In the genomic region with DNA sequence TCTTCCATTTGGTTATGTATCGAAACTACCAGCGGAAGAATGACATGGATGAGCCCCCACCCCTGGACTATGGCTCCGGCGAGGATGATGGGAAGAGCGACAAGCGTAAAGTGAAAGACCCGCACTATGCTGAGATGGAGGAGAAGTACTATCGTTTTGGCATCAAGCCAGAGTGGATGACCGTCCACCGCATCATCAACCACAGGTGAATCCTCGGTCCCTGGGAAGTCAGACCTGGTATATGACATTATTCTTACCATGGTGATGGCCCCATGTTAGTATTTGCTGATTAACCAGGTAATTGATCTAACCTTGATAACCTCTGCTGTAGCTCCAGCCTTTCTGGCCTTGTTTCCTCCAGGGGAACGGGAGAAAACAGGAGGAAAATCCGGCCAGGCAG, we compare ENCODE assay signal across 17 cellular contexts. TPM values are rescaled to one million over a fixed set of nuclear protein-coding genes. Genes with fewer than 3 reads are reported as not detected.
DNase-seq lines count a peak whose midpoint lies in the region; ATAC-seq and TF ChIP-seq lines count a peak whose summit lies in the region.
"Had no signal": no experiment of that assay in that cellular context is flagged by ENCODE, and none has a peak within 500 bp of the region (broad histone marks: within the 10 kb centered on the region; RNA-seq: fewer than 3 reads in every experiment).

No MANE protein-coding gene starts in this region.

- H2AK9ac ChIP-seq in IMR-90 (replicated peaks; ENCODE audit: low read depth, low read length, poor library complexity), result no peak overlapping the region

- H3K4me1 ChIP-seq in IMR-90 (ENCODE audit: control insufficient read depth, insufficient read depth, low read length) (no peaks in the 10 kb centered on the region), osteoblast (ENCODE audit: insufficient read depth, low read length) (peaks cover 3% of the 10 kb centered on the region)
- H3K4me1 ChIP-seq: BLaER1, transverse colon had no signal

- no peak for DNase-seq in activated CD4-positive, alpha-beta T cell treated with anti-CD3 and anti-CD28 coated beads, Interleukin-2, amount 10 ng/mL, durations not matched to agents 24 days and 14 days
- DNase-seq in activated CD4-positive, alpha-beta T cell treated with anti-CD3 and anti-CD28 coated beads, Interleukin-2, amount 50 U/mL, for 48 hours, result no peak
- peak; percentile 12 for DNase-seq in IMR-90
- no peak for DNase-seq in osteoblast (ENCODE audit: insufficient read length, low spot score, missing footprints)
- DNase-seq in SIG-M5 (lab: John Stamatoyannopoulos, UW), result no peak
- DNase-seq in NCI-H2029 treated with DMSO at 0.1 percent for 48 hours (lab: John Stamatoyannopoulos, UW), result no peak
- DNase-seq: activated CD8-positive, alpha-beta memory T cell treated with anti-CD3 and anti-CD28 coated beads for 24 hours; activated effector memory CD4-positive, alpha-beta T cell treated with Interleukin-2 at 50 U/mL for 16 hours; kidney; natural killer cell; NCI-H1105 had no signal

- H3K27ac Mint-ChIP-seq in activated CD4-positive, alpha-beta T cell treated with anti-CD3 and anti-CD28 coated beads, Interleukin-2, amount 10 ng/mL, durations not matched to agents 24 days and 14 days, result peak overlapping the region; percentile 2

- no peak overlapping the region for H3K9ac ChIP-seq in IMR-90 (ENCODE audit: low read depth, low read length)
- H3K9ac ChIP-seq: BLaER1 had no signal

- H3K9me3 ChIP-seq in IMR-90 (ENCODE audit: control insufficient read depth, insufficient read depth, low read length), result no peaks in the 10 kb centered on the region
- no peaks in the 10 kb centered on the region for H3K9me3 ChIP-seq in osteoblast (ENCODE audit: low read depth, low read length)
- H3K9me3 ChIP-seq: BLaER1, transverse colon had no signal

- TF ChIP-seq POLR2A in IMR-90 (IDR thresholded peaks at IDR 0.05; ENCODE audit: low read depth, low read length), result no peak

- TF ChIP-seq CTCF in IMR-90 (conservative IDR thresholded peaks at IDR 0.05; ENCODE audit: low read depth, low read length) (no peak), osteoblast (IDR thresholded peaks at IDR 0.05; ENCODE audit: extremely low read depth, low read depth, low read length) (no peak)

- no peak overlapping the region for H2BK15ac ChIP-seq in IMR-90 (ENCODE audit: low read depth, low read length)

- no peak overlapping the region for H3K23ac ChIP-seq in IMR-90 (ENCODE audit: low read depth, low read length)

- H3K4me1 Mint-ChIP-seq in activated CD4-positive, alpha-beta T cell treated with anti-CD3 and anti-CD28 coated beads, Interleukin-2, amount 10 ng/mL, durations not matched to agents 24 days and 14 days, result peaks cover 19% of the 10 kb centered on the region

- dilution Hi-C loops in IMR-90 (cut with HindIII; ENCODE audit: low sequenced_read_pairs, unreplicated experiment), result no loop called here

- ATAC-seq in IMR-90 (ENCODE audit: low read depth), result no peak
- ATAC-seq in GM18909 (IDR thresholded peaks at IDR 0.05; ENCODE audit: poor library complexity, unreplicated experiment), result no peak

- H4K20me1 ChIP-seq in IMR-90 (ENCODE audit: insufficient read depth, low read length), result peaks cover 3% of the 10 kb centered on the region; the same call in 1 of the 2 replicates
- no peaks in the 10 kb centered on the region for H4K20me1 ChIP-seq in osteoblast (ENCODE audit: insufficient read depth, low read length)

- in situ Hi-C loops in IMR-90 (cut with MboI; ENCODE audit: low sequenced_read_pairs), result loop anchor here (5.0 kb wide), 1 partner anchor 35 kb away; no protein-coding TSS in a partner anchor

- no peak overlapping the region for H2BK5ac ChIP-seq in IMR-90 (ENCODE audit: low read depth, low read length, poor library complexity, severe bottlenecking)

- no TSS peak for BruUV-seq in IMR-90 (replicated peaks; lab: Mats Ljungman, UMichigan)

- H2AK5ac ChIP-seq in IMR-90 (ENCODE audit: low read depth, low read length), result no peak overlapping the region

- no peak for TF ChIP-seq RAD21 in IMR-90 (IDR thresholded peaks at IDR 0.05; ENCODE audit: low read length)

- no peak overlapping the region for H3K4me3 Mint-ChIP-seq in activated CD4-positive, alpha-beta T cell treated with anti-CD3 and anti-CD28 coated beads, Interleukin-2, amount 10 ng/mL, durations not matched to agents 24 days and 14 days
- H3K4me3 Mint-ChIP-seq: natural killer cell, T-cell had no signal

- H3K4me3 ChIP-seq in IMR-90 (ENCODE audit: insufficient read depth, low read depth, low read length), result no peak overlapping the region
- no peak overlapping the region for H3K4me3 ChIP-seq in osteoblast (ENCODE audit: insufficient read depth, low read length)
- H3K4me3 ChIP-seq: BLaER1, hepatocyte, transverse colon had no signal

- peaks cover 78% of the 10 kb centered on the region for H3K36me3 Mint-ChIP-seq in activated CD4-positive, alpha-beta T cell treated with anti-CD3 and anti-CD28 coated beads, Interleukin-2, amount 10 ng/mL, durations not matched to agents 24 days and 14 days (ENCODE audit: low read depth)

- no peak overlapping the region for H3K4me2 ChIP-seq in IMR-90 (ENCODE audit: low read depth, low read length)
- H3K4me2 ChIP-seq in osteoblast (ENCODE audit: insufficient read depth, low read length), result no peak overlapping the region
- H3K4me2 ChIP-seq: BLaER1, hepatocyte had no signal

- H4K8ac ChIP-seq in IMR-90 (ENCODE audit: low read depth in 2 of 2, low read length in 2 of 2), result no peak overlapping the region

- no peak overlapping the region for H3K56ac ChIP-seq in IMR-90 (ENCODE audit: extremely low read depth, insufficient read depth, low read length)

- H3K4ac ChIP-seq in IMR-90 (ENCODE audit: low read depth, low read length), result no peak overlapping the region

- H2BK120ac ChIP-seq in IMR-90 (ENCODE audit: low read depth, low read length), result no peak overlapping the region

- no peaks in the 10 kb centered on the region for H3K27me3 Mint-ChIP-seq in activated CD4-positive, alpha-beta T cell treated with anti-CD3 and anti-CD28 coated beads, Interleukin-2, amount 10 ng/mL, durations not matched to agents 24 days and 14 days
- H3K27me3 Mint-ChIP-seq: T-cell had no signal

- H3K9me3 Mint-ChIP-seq in activated CD4-positive, alpha-beta T cell treated with anti-CD3 and anti-CD28 coated beads, Interleukin-2, amount 10 ng/mL, durations not matched to agents 24 days and 14 days, result no peaks in the 10 kb centered on the region
- H3K9me3 Mint-ChIP-seq: natural killer cell, T-cell had no signal

- H3K18ac ChIP-seq in IMR-90 (ENCODE audit: low read depth, low read length), result no peak overlapping the region

- H4K91ac ChIP-seq in IMR-90 (ENCODE audit: insufficient read depth, low read depth, low read length), result no peak overlapping the region

- no peak overlapping the region for H3K14ac ChIP-seq in IMR-90 (replicated peaks; ENCODE audit: low read depth, low read length)

- intact Hi-C loops in activated CD4-positive, alpha-beta T cell treated with anti-CD3 and anti-CD28 coated beads, Interleukin-2, amount 10 ng/mL, durations not matched to agents 24 days and 14 days (cut with micrococcal nuclease), result no loop called here
- intact Hi-C loops in IMR-90 (cut with micrococcal nuclease), result loop anchor here (1.0 to 5.0 kb wide), 3 partner anchors 35 to 155 kb away; no protein-coding TSS in a partner anchor

- peaks cover 0 to 29% of the 10 kb centered on the region in 2 experiments; a peak in 3 of 4 replicates for H3K79me1 ChIP-seq in IMR-90 (ENCODE audit: low read depth in 1 of 2, low read length in 2 of 2)

- POLR2A ChIA-PET in IMR-90 (lab: Charles Lee; ENCODE audit: unreplicated experiment), result no interaction called here

- WGBS in IMR-90 (ENCODE audit: extremely low coverage in 2 of 2, insufficient read length in 1 of 2), 2 experiments, result 84% methylated on average over 4 of the region's 13 CpGs; no CpG with 5 or more reads in 1 of the 2 experiments

- H3K27me3 ChIP-seq in IMR-90 (ENCODE audit: control insufficient read depth, insufficient read depth, low read length), result no peaks in the 10 kb centered on the region
- no peaks in the 10 kb centered on the region for H3K27me3 ChIP-seq in osteoblast (ENCODE audit: insufficient read depth, low read length)
- H3K27me3 ChIP-seq: BLaER1, hepatocyte, transverse colon had no signal

- CTCF ChIA-PET in IMR-90 (lab: Yijun Ruan, JAX), result no interaction called here

- no peaks in the 10 kb centered on the region for H3K79me2 ChIP-seq in osteoblast (ENCODE audit: insufficient read depth, low read length)

- H3K27ac ChIP-seq in IMR-90 (ENCODE audit: insufficient read depth, low read length) (no peak overlapping the region), cingulate gyrus (ENCODE audit: low read depth, low read length) (peak overlapping the region; percentile 20), osteoblast (ENCODE audit: low read depth, low read length) (peak overlapping the region; percentile 37)
- H3K27ac ChIP-seq: BLaER1, hepatocyte, transverse colon had no signal

- H4K5ac ChIP-seq in IMR-90 (ENCODE audit: low read depth, low read length), result no peak overlapping the region

- H3K9me1 ChIP-seq in IMR-90 (ENCODE audit: insufficient read depth, low read length), result no peaks in the 10 kb centered on the region

- peaks cover 73% of the 10 kb centered on the region for H3K36me3 ChIP-seq in IMR-90 (ENCODE audit: control insufficient read depth, insufficient read depth, low read length)
- peaks cover 83% of the 10 kb centered on the region for H3K36me3 ChIP-seq in osteoblast (ENCODE audit: insufficient read depth, low read length)

- H2AFZ ChIP-seq in IMR-90 (replicated peaks; ENCODE audit: low read length, poor library complexity), result no peak overlapping the region
- H2AFZ ChIP-seq in osteoblast (ENCODE audit: low read length), result no peak overlapping the region
- H2AFZ ChIP-seq: hepatocyte had no signal

- no peak overlapping the region for H2BK20ac ChIP-seq in IMR-90 (ENCODE audit: low read depth, low read length)

RNA-seq across cellular contexts. Expression of a gene that starts 8.5 kb away (rescaled TPM):
- 152 and 158 TPM in 2 replicates for total RNA-seq in activated CD4-positive, alpha-beta T cell treated with anti-CD3 and anti-CD28 coated beads, Interleukin-2, amount 10 ng/mL, durations not matched to agents 24 days and 14 days
- 67.2 and 78.1 TPM in 2 replicates for total RNA-seq in IMR-90 (2012; rRNA removed)
- polyA plus RNA-seq in IMR-90 (2012; rRNA removed), result 55.1 and 65.4 TPM in 2 replicates
- 53.4 and 59.5 TPM in 2 replicates for polyA plus RNA-seq in IMR-90 (2012; cell fraction: cytosol; rRNA removed)
- 202 and 231 TPM in 2 replicates for polyA plus RNA-seq in IMR-90 (2012; cell fraction: nucleus; rRNA removed; ENCODE audit: low replicate concordance)
- total RNA-seq in osteoblast, result 95.2 and 97.0 TPM in 2 replicates

RNA-seq across cellular contexts. Expression of a gene that starts 19.0 kb away (rescaled TPM):
- 6.2 and 6.5 TPM in 2 replicates for total RNA-seq in activated CD4-positive, alpha-beta T cell treated with anti-CD3 and anti-CD28 coated beads, Interleukin-2, amount 10 ng/mL, durations not matched to agents 24 days and 14 days
- 1.3 and 1.4 TPM in 2 replicates for total RNA-seq in IMR-90 (2012; rRNA removed)
- polyA plus RNA-seq in IMR-90 (2012; rRNA removed), result 2.7 and 3.1 TPM in 2 replicates
- 0.78 and 1.3 TPM in 2 replicates for polyA plus RNA-seq in IMR-90 (2012; cell fraction: cytosol; rRNA removed)
- 3.8 and 4.5 TPM in 2 replicates for polyA plus RNA-seq in IMR-90 (2012; cell fraction: nucleus; rRNA removed; ENCODE audit: low replicate concordance)
- 2.4 and 3.6 TPM in 2 replicates for total RNA-seq in osteoblast

RNA-seq across cellular contexts. Expression of a gene that starts 32.6 kb away (rescaled TPM):
- 9.7 and 12.8 TPM in 2 replicates for total RNA-seq in activated CD4-positive, alpha-beta T cell treated with anti-CD3 and anti-CD28 coated beads, Interleukin-2, amount 10 ng/mL, durations not matched to agents 24 days and 14 days
- 0.36 and 0.56 TPM in 2 replicates for total RNA-seq in IMR-90 (2012; rRNA removed)
- 4.2 and 4.9 TPM in 2 replicates for polyA plus RNA-seq in IMR-90 (2012; rRNA removed)
- 1.4 and 1.9 TPM in 2 replicates for polyA plus RNA-seq in IMR-90 (2012; cell fraction: cytosol; rRNA removed)
- polyA plus RNA-seq in IMR-90 (2012; cell fraction: nucleus; rRNA removed; ENCODE audit: low replicate concordance), result 55.4 and 58.5 TPM in 2 replicates
- total RNA-seq in osteoblast, result under 0.01 and 0.29 TPM in 2 replicates

RNA-seq across cellular contexts. Expression of a gene that starts 34.7 kb away (rescaled TPM):
- 150 and 159 TPM in 2 replicates for total RNA-seq in activated CD4-positive, alpha-beta T cell treated with anti-CD3 and anti-CD28 coated beads, Interleukin-2, amount 10 ng/mL, durations not matched to agents 24 days and 14 days
- total RNA-seq in IMR-90 (2012; rRNA removed) (31.4 and 50.4 TPM in 2 replicates), osteoblast (26.1 and 27.4 TPM in 2 replicates)
- polyA plus RNA-seq in IMR-90 (2012; rRNA removed), result 303 and 341 TPM in 2 replicates
- polyA plus RNA-seq in IMR-90 (2012; cell fraction: cytosol; rRNA removed), result 541 and 542 TPM in 2 replicates
- 96.2 and 138 TPM in 2 replicates for polyA plus RNA-seq in IMR-90 (2012; cell fraction: nucleus; rRNA removed; ENCODE audit: low replicate concordance)

RNA-seq across cellular contexts. Expression of a gene that starts 34.9 kb away (rescaled TPM):
- total RNA-seq in activated CD4-positive, alpha-beta T cell treated with anti-CD3 and anti-CD28 coated beads, Interleukin-2, amount 10 ng/mL, durations not matched to agents 24 days and 14 days, result 52.4 and 54.5 TPM in 2 replicates
- 12.5 and 12.7 TPM in 2 replicates for total RNA-seq in IMR-90 (2012; rRNA removed)
- polyA plus RNA-seq in IMR-90 (2012; rRNA removed), result 26.3 and 26.4 TPM in 2 replicates
- polyA plus RNA-seq in IMR-90 (2012; cell fraction: cytosol; rRNA removed), result 16.7 and 17.4 TPM in 2 replicates
- 114 and 129 TPM in 2 replicates for polyA plus RNA-seq in IMR-90 (2012; cell fraction: nucleus; rRNA removed; ENCODE audit: low replicate concordance)
- 20.6 and 21.5 TPM in 2 replicates for total RNA-seq in osteoblast
